ENCODE assay signal across 20 cellular contexts in the genomic region with DNA sequence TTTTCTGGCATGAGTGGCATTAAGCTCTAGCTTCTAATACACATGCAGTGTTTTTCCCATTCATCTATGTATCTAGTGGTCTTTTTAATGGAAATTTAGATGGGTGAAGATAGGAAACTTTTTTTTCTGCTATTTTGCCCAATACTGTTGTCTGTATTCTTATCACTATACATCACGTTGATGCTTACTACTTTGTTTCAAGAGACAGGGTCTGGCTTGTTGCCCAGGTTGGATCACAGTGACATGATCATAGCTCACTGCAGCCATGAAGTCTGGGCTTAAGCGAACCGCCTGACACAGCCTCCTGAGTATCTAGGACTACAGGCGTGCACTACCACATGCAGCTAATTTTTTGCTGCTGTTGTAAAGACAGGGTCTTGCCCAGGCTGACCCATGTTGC.
A peak's percentile ranks its signal among the peaks of the same experiment; 100 is the strongest.
DNase-seq lines count a peak whose midpoint lies in the region; ATAC-seq and TF ChIP-seq lines count a peak whose summit lies in the region.
"Had no signal": no experiment of that assay in that cellular context is flagged by ENCODE, and none has a peak within 500 bp of the region (broad histone marks: within the 10 kb centered on the region; RNA-seq: fewer than 3 reads in every experiment).

No MANE protein-coding gene starts in this region.

- no peaks in the 10 kb centered on the region for H3K4me1 Mint-ChIP-seq in T-cell
- H3K4me1 Mint-ChIP-seq: activated naive CD4-positive, alpha-beta T cell treated with anti-CD3 and anti-CD28 coated beads, Interleukin-2, amount 50 U/mL, for 24 hours had no signal

- H4K91ac ChIP-seq in mesenchymal stem cell (ENCODE audit: low read length), result no peak overlapping the region

- H3K4me1 ChIP-seq in mesenchymal stem cell (ENCODE audit: control insufficient read depth, insufficient read depth, low read depth, low read length), result peaks cover 2% of the 10 kb centered on the region

- H3K9ac ChIP-seq in mesenchymal stem cell (ENCODE audit: low read length), result no peak overlapping the region

- no peak overlapping the region for H3K27ac Mint-ChIP-seq in T-cell
- H3K27ac Mint-ChIP-seq: activated CD4-positive, alpha-beta T cell treated with anti-CD3 and anti-CD28 coated beads, Interleukin-2, amount 10 ng/mL, durations not matched to agents 7 days and 5 days; activated naive CD4-positive, alpha-beta T cell treated with anti-CD3 and anti-CD28 coated beads, Interleukin-2, amount 50 U/mL, for 24 hours; effector memory CD8-positive, alpha-beta T cell; stimulated activated naive CD8-positive, alpha-beta T cell treated with anti-CD3 and anti-CD28 coated beads, Interleukin-15, Interleukin-2, amounts not matched to agents 100 ng/mL and 50 ng/mL, for 24 hours had no signal

- H3K4me2 ChIP-seq in mesenchymal stem cell (ENCODE audit: low read length, poor library complexity, severe bottlenecking), result no peak overlapping the region

- no peak for TF ChIP-seq CTCF in epithelial cell of esophagus (IDR thresholded peaks at IDR 0.05; ENCODE audit: insufficient read depth, low read depth, low read length, missing control alignments)

- no peaks in the 10 kb centered on the region for H3K9me3 ChIP-seq in mesenchymal stem cell (ENCODE audit: control insufficient read depth, low read length)
- H3K9me3 ChIP-seq: gastroesophageal sphincter had no signal

- no peaks in the 10 kb centered on the region for H3K27me3 Mint-ChIP-seq in T-cell
- H3K27me3 Mint-ChIP-seq: activated naive CD4-positive, alpha-beta T cell treated with anti-CD3 and anti-CD28 coated beads, Interleukin-2, amount 50 U/mL, for 24 hours; effector memory CD8-positive, alpha-beta T cell; stimulated activated naive CD8-positive, alpha-beta T cell treated with anti-CD3 and anti-CD28 coated beads, Interleukin-15, Interleukin-2, amounts not matched to agents 100 ng/mL and 50 ng/mL, for 24 hours had no signal

- H3K4ac ChIP-seq in mesenchymal stem cell (ENCODE audit: low read depth in 1 of 2, low read length in 2 of 2), result no peak overlapping the region

- CTCF ChIA-PET in T-cell (lab: Charles Lee), result no interaction called here

- in situ Hi-C loops in G401 (cut with HindIII; ENCODE audit: low sequenced_read_pairs), result no loop called here

- peaks cover 12% of the 10 kb centered on the region for H3K79me1 ChIP-seq in mesenchymal stem cell (replicated peaks; ENCODE audit: low read length, poor library complexity, severe bottlenecking)

- H2AFZ ChIP-seq in mesenchymal stem cell (ENCODE audit: low read depth, low read length), result no peak overlapping the region

- DNase-seq in G401 (ENCODE audit: low spot score) (peak; percentile 44), RPMI7951 (ENCODE audit: low read depth) (peak; percentile 34), epithelial cell of esophagus (ENCODE audit: low read depth) (peak; percentile 6), mesenchymal stem cell (peak; percentile 19), islet precursor cell (no peak), T-cell (no peak)
- DNase-seq: activated CD4-positive, alpha-beta T cell treated with anti-CD3 and anti-CD28 coated beads, Interleukin-2, amount 10 ng/mL, durations not matched to agents 7 days and 5 days; activated T-cell treated with anti-CD3 and anti-CD28 coated beads for 4 hours; effector memory CD8-positive, alpha-beta T cell; H7; NCI-H1048; NCI-H2227 treated with DMSO at 0.1 percent for 48 hours; occipital lobe; T-helper 9 cell had no signal

- no peaks in the 10 kb centered on the region for H3K27me3 ChIP-seq in mesenchymal stem cell (ENCODE audit: control insufficient read depth in 1 of 2, insufficient read depth in 1 of 2, low read length in 2 of 2)
- H3K27me3 ChIP-seq: cardiac muscle cell, gastroesophageal sphincter had no signal

- H3K9me3 Mint-ChIP-seq in T-cell, result no peaks in the 10 kb centered on the region
- H3K9me3 Mint-ChIP-seq: activated naive CD4-positive, alpha-beta T cell treated with anti-CD3 and anti-CD28 coated beads, Interleukin-2, amount 50 U/mL, for 24 hours; effector memory CD8-positive, alpha-beta T cell had no signal

- peak overlapping the region in 1 of 2 experiments; percentile 54 for H3K18ac ChIP-seq in mesenchymal stem cell (ENCODE audit: low read depth in 1 of 2, low read length in 2 of 2)

- H3K23ac ChIP-seq in mesenchymal stem cell (ENCODE audit: low read length in 2 of 2), result no peak overlapping the region

- ATAC-seq in GM18909 (IDR thresholded peaks at IDR 0.05; ENCODE audit: poor library complexity, unreplicated experiment) (no peak), T-cell (replicated peaks in 1 of 4) (no peak), GM21576 (IDR thresholded peaks at IDR 0.05; ENCODE audit: unreplicated experiment) (no peak)
- ATAC-seq: effector memory CD8-positive, alpha-beta T cell; gastroesophageal sphincter had no signal

- no peak overlapping the region for H2BK5ac ChIP-seq in mesenchymal stem cell (ENCODE audit: low read depth, low read length, poor library complexity, severe bottlenecking)

- no peak overlapping the region for H4K8ac ChIP-seq in mesenchymal stem cell (ENCODE audit: low read length)

- no peak overlapping the region for H3K27ac ChIP-seq in mesenchymal stem cell (ENCODE audit: low read length, poor library complexity, severe bottlenecking)
- H3K27ac ChIP-seq: cardiac muscle cell, gastroesophageal sphincter had no signal

- POLR2A ChIA-PET in T-cell (lab: Charles Lee), result no interaction called here

- WGBS in mesenchymal stem cell, result 92% methylated on average over 4 of the region's 4 CpGs

- no peaks in the 10 kb centered on the region for H3K36me3 Mint-ChIP-seq in T-cell
- H3K36me3 Mint-ChIP-seq: activated naive CD4-positive, alpha-beta T cell treated with anti-CD3 and anti-CD28 coated beads, Interleukin-2, amount 50 U/mL, for 24 hours had no signal

- H2BK15ac ChIP-seq in mesenchymal stem cell (ENCODE audit: low read depth, poor library complexity, severe bottlenecking), result no peak overlapping the region

- H3K14ac ChIP-seq in mesenchymal stem cell (ENCODE audit: low read length in 2 of 2), result no peak overlapping the region

- H3K4me3 Mint-ChIP-seq in T-cell, result no peak overlapping the region
- H3K4me3 Mint-ChIP-seq: activated CD4-positive, alpha-beta T cell treated with anti-CD3 and anti-CD28 coated beads, Interleukin-2, amount 10 ng/mL, durations not matched to agents 7 days and 5 days; activated naive CD4-positive, alpha-beta T cell treated with anti-CD3 and anti-CD28 coated beads, Interleukin-2, amount 50 U/mL, for 24 hours; effector memory CD8-positive, alpha-beta T cell; stimulated activated naive CD8-positive, alpha-beta T cell treated with anti-CD3 and anti-CD28 coated beads, Interleukin-15, Interleukin-2, amounts not matched to agents 100 ng/mL and 50 ng/mL, for 24 hours had no signal

- H3K36me3 ChIP-seq in mesenchymal stem cell (ENCODE audit: control insufficient read depth in 1 of 2, insufficient read depth in 2 of 2, low read depth in 1 of 2, low read length in 2 of 2), result peaks cover 0 to 4% of the 10 kb centered on the region in 2 experiments
- H3K36me3 ChIP-seq: cardiac muscle cell, gastroesophageal sphincter had no signal

- H2AK5ac ChIP-seq in mesenchymal stem cell (ENCODE audit: low read length, severe bottlenecking), result no peak overlapping the region

- no peak overlapping the region for H2BK12ac ChIP-seq in mesenchymal stem cell (ENCODE audit: low read length in 2 of 2)

- no peak overlapping the region for H2BK120ac ChIP-seq in mesenchymal stem cell (ENCODE audit: low read depth, low read length)

- H3K4me3 ChIP-seq in epithelial cell of esophagus (ENCODE audit: low read length), result no peak overlapping the region
- no peak overlapping the region for H3K4me3 ChIP-seq in mesenchymal stem cell (ENCODE audit: insufficient read depth in 1 of 2, low read depth in 1 of 2, low read length in 2 of 2)
- H3K4me3 ChIP-seq: cardiac muscle cell, gastroesophageal sphincter had no signal

Comparison
In these comparisons a context has a peak if more than half of its experiments do, and no peak if none do; other contexts are left out.
1. DNase-seq: peak in G401 (single experiment), RPMI7951 (single experiment), epithelial cell of esophagus (single experiment) and mesenchymal stem cell (single experiment); none in islet precursor cell (single experiment) and T-cell (0 of 34).